Comparison of ENCODE assay signal across 14 cellular contexts in the genomic region with DNA sequence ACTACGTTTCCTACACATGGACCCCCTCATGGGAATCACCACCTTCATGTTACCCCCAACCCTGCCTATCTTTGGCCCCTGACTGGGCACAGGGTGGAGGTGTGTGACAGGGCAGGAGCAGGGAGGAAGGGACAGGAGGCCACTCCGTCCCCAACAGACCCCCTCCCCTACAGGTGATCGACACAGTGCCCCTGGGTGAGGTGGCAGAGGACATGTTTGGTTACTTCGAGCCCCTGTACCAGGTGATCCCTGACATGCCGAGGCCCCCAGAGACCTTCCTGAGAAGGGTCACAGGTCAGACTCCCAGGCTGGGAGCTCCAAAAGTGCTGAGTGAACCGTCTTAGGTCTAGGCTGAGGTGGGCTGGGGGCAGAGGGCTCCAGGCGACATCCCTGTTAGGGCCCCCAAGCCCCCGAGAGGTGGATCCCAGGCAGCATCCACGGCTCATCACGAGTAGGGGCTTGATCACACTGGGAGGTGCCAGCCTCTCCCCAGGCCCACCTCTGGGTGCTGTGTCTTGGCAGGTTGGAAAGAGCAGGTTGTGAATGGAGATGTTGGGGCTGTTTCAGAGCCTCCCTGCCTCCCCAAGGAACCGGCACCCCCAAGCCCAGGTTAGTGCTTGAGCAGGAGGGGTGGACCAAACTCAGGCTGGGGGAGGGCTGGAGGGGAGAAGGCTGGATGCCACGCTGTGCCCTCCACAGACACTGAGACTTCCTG. TPM values are rescaled to one million over a fixed set of nuclear protein-coding genes. Genes with fewer than 3 reads are reported as not detected.
DNase-seq lines count a peak whose midpoint lies in the region; ATAC-seq, FAIRE-seq and TF ChIP-seq lines count a peak whose summit lies in the region.
"Had no signal": no experiment of that assay in that cellular context is flagged by ENCODE, and none has a peak within 500 bp of the region (broad histone marks: within the 10 kb centered on the region; RNA-seq: fewer than 3 reads in every experiment).

No MANE protein-coding gene starts in this region.

- POLR2A ChIA-PET in HEK293 (lab: Yijun Ruan, JAX) (interaction anchor here (3.1 to 7.8 kb wide), 2 partner anchors 12 to 24 kb away, joined by 21 to 192 read pairs; a partner anchor contains a TSS), GM12878 (lab: Charles Lee) (interaction anchor here (0.6 to 1.5 kb wide), 3 partner anchors 8 to 20 kb away, joined by 3 to 5 read pairs (median 3); no protein-coding TSS in a partner anchor)
- POLR2A ChIA-PET in naive thymus-derived CD8-positive, alpha-beta T cell (lab: Charles Lee) = interaction anchor here (2.2 to 7.2 kb wide), 3 partner anchors 11 to 60 kb away, joined by 13 to 195 read pairs (median 25); a partner anchor contains a TSS

- peak overlapping the region in 3 of 10 donors; percentile 28 to 40 (median 32) for H3K27ac Mint-ChIP-seq in naive thymus-derived CD8-positive, alpha-beta T cell

- DNase-seq in GM12878 (ENCODE audit: low read depth, low spot score) (no peak), DMS153 (lab: John Stamatoyannopoulos, UW) (no peak)
- peak in 1 of 10 donors; percentile 27 for DNase-seq in naive thymus-derived CD8-positive, alpha-beta T cell
- DNase-seq: activated gamma-delta T cell, kidney glomerular epithelial cell, NCI-H1048, NCI-H345 had no signal

- intact Hi-C loops in GM12878 (cut with micrococcal nuclease; ENCODE audit: unreplicated experiment) = no loop called here

- H3K4me1 Mint-ChIP-seq in naive thymus-derived CD8-positive, alpha-beta T cell = peaks cover 8 to 36% (median 26%) of the 10 kb centered on the region in 4 donors

- peak overlapping the region in 7 of 11 experiments; percentile 67 to 79 (median 71); a peak in 13 of 22 replicates for H3K27ac ChIP-seq in BLaER1 treated with 17β-estradiol and CSF1 and Interleukin-3, amounts not matched to agents 10 nM and 100 nM
- H3K27ac ChIP-seq in HEK293 (ENCODE audit: extremely low read depth, low read depth, low read length) (no peak overlapping the region), GM12878 (ENCODE audit: control insufficient read depth, insufficient read depth) (no peak overlapping the region)
- H3K27ac ChIP-seq: pancreas had no signal

- H4K20me1 ChIP-seq in BLaER1 treated with 17β-estradiol and CSF1 and Interleukin-3, amounts not matched to agents 10 nM and 100 nM = peaks cover 0 to 4% (median 0%) of the 10 kb centered on the region in 11 experiments; a peak in 3 of 22 replicates
- H4K20me1 ChIP-seq in GM12878 (ENCODE audit: control insufficient read depth, insufficient read depth) = no peaks in the 10 kb centered on the region

- peaks cover 13 to 45% (median 36%) of the 10 kb centered on the region in 10 experiments for H3K4me1 ChIP-seq in BLaER1 treated with 17β-estradiol and CSF1 and Interleukin-3, amounts not matched to agents 10 nM and 100 nM
- peaks cover 7% of the 10 kb centered on the region; the same call in 1 of the 2 replicates for H3K4me1 ChIP-seq in HEK293 (ENCODE audit: control insufficient read depth, insufficient read depth, low read length)
- peaks cover 8% of the 10 kb centered on the region for H3K4me1 ChIP-seq in GM12878 (ENCODE audit: control insufficient read depth, insufficient read depth, low read length)

- no peaks in the 10 kb centered on the region for H3K27me3 ChIP-seq in BLaER1 treated with 17β-estradiol and CSF1 and Interleukin-3, amounts not matched to agents 10 nM and 100 nM
- H3K27me3 ChIP-seq in GM12878 (replicated peaks in 1 of 2; ENCODE audit: control insufficient read depth in 2 of 2, insufficient read depth in 2 of 2, low read length in 1 of 2) = no peaks in the 10 kb centered on the region
- H3K27me3 ChIP-seq: pancreas had no signal

- TF ChIP-seq EP300 in GM12878 (IDR thresholded peaks at IDR 0.05; ENCODE audit: borderline replicate concordance in 1 of 2, control insufficient read depth in 1 of 2, low read depth in 2 of 2, low read length in 2 of 2) = no peak

- H2AFZ ChIP-seq in GM12878 (ENCODE audit: control insufficient read depth, low read depth, low read length) = no peak overlapping the region

- peak overlapping the region in 4 of 10 experiments; percentile 64 to 73 (median 69); a peak in 4 of 20 replicates for H3K4me3 ChIP-seq in BLaER1 treated with 17β-estradiol and CSF1 and Interleukin-3, amounts not matched to agents 10 nM and 100 nM
- H3K4me3 ChIP-seq in HEK293 (ENCODE audit: low read depth, low read length) (no peak overlapping the region), GM12878 (0 out of 2 replicates have a peak overlapping the region, but pooled peaks have one; percentile 27)

- RAD21 ChIA-PET in GM12878 (lab: Charles Lee; ENCODE audit: unreplicated experiment) = interaction anchor here (1.5 to 3.2 kb wide), 3 partner anchors 13 to 89 kb away, joined by 8 to 121 read pairs (median 108); a partner anchor contains a TSS

- CTCF ChIA-PET in HEK293 (lab: Yijun Ruan, JAX) (interaction anchor here (0.6 to 10.1 kb wide), 7 partner anchors 12 to 134 kb away, joined by 3 to 301 read pairs (median 36); a partner anchor contains a TSS), GM12878 (lab: Yijun Ruan, JAX) (interaction anchor here (2.1 to 8.1 kb wide), 5 partner anchors 12 to 98 kb away, joined by 8 to 291 read pairs (median 58); a partner anchor contains a TSS)

- ATAC-seq in GM12878 = no peak
- no peak for ATAC-seq in naive thymus-derived CD8-positive, alpha-beta T cell
- ATAC-seq in HG03196 (IDR thresholded peaks at IDR 0.05; ENCODE audit: unreplicated experiment) = no peak
- no peak for ATAC-seq in GM21381 (IDR thresholded peaks at IDR 0.05; ENCODE audit: unreplicated experiment)
- ATAC-seq: pancreas had no signal

- H3K36me3 ChIP-seq in BLaER1 treated with 17β-estradiol and CSF1 and Interleukin-3, amounts not matched to agents 10 nM and 100 nM = peaks cover 0 to 5% (median 0%) of the 10 kb centered on the region in 11 experiments; a peak in 2 of 22 replicates
- peaks cover 0 to 22% of the 10 kb centered on the region in 2 experiments; a peak in 1 of 3 replicates for H3K36me3 ChIP-seq in HEK293 (ENCODE audit: control insufficient read depth in 2 of 2, insufficient read depth in 1 of 2, low read length in 2 of 2)
- no peaks in the 10 kb centered on the region for H3K36me3 ChIP-seq in GM12878 (ENCODE audit: control insufficient read depth in 2 of 2, insufficient read depth in 2 of 2, low read length in 1 of 2)
- H3K36me3 ChIP-seq: pancreas had no signal

- peak overlapping the region; percentile 79 to 99 (median 98) for H3K4me2 ChIP-seq in BLaER1 treated with 17β-estradiol and CSF1 and Interleukin-3, amounts not matched to agents 10 nM and 100 nM
- H3K4me2 ChIP-seq in GM12878 (ENCODE audit: control insufficient read depth, insufficient read depth) = peak overlapping the region; percentile 99

- no peak for FAIRE-seq in GM12878 (lab: Jason Lieb, UNC)
- FAIRE-seq: frontal cortex, pancreas had no signal

- no peaks in the 10 kb centered on the region for H3K27me3 Mint-ChIP-seq in naive thymus-derived CD8-positive, alpha-beta T cell
- H3K27me3 Mint-ChIP-seq: stimulated activated naive CD8-positive, alpha-beta T cell treated with anti-CD3 and anti-CD28 coated beads, Interleukin-15, Interleukin-2, amounts not matched to agents 100 ng/mL and 50 ng/mL, for 24 hours had no signal

- 67% methylated on average over 12 of the region's 12 CpGs for WGBS in GM12878 (ENCODE audit: insufficient coverage, insufficient replicate concordance, low lambda C conversion rate, missing lambda C conversion rate)

- TF ChIP-seq RAD21 in GM12878 (IDR thresholded peaks at IDR 0.05; ENCODE audit: insufficient read depth, low read depth, low read length) = no peak

- TF ChIP-seq CTCF in HEK293 (tag by site-specific recombination; IDR thresholded peaks at IDR 0.05) (no peak), GM12878 (IDR thresholded peaks at IDR 0.05 in 2 of 3, conservative IDR thresholded peaks at IDR 0.05 in 1 of 3; ENCODE audit: control insufficient read depth in 2 of 3, extremely low read depth in 1 of 3, insufficient read depth in 1 of 3, low read depth in 3 of 3, low read length in 3 of 3) (no peak)

- H3K9me3 ChIP-seq in BLaER1 treated with 17β-estradiol and CSF1 and Interleukin-3, amounts not matched to agents 10 nM and 100 nM (replicated peaks in 1 of 11) = no peaks in the 10 kb centered on the region
- H3K9me3 ChIP-seq in HEK293 (ENCODE audit: control insufficient read depth, insufficient read depth, low read depth, low read length) (no peaks in the 10 kb centered on the region), GM12878 (replicated peaks; ENCODE audit: control insufficient read depth, insufficient read depth, low read length) (no peaks in the 10 kb centered on the region)
- H3K9me3 ChIP-seq: pancreas had no signal

- BruUV-seq in GM12878 (replicated peaks; lab: Mats Ljungman, UMichigan) = no TSS peak

- no peaks in the 10 kb centered on the region for H3K9me3 Mint-ChIP-seq in naive thymus-derived CD8-positive, alpha-beta T cell
- H3K9me3 Mint-ChIP-seq: stimulated activated naive CD8-positive, alpha-beta T cell treated with anti-CD3 and anti-CD28 coated beads, Interleukin-15, Interleukin-2, amounts not matched to agents 100 ng/mL and 50 ng/mL, for 24 hours had no signal

- SMC1A ChIA-PET in GM12878 (lab: Charles Lee; ENCODE audit: uncharacterized antibody, unreplicated experiment) = interaction anchor here (2.1 to 3.4 kb wide), 3 partner anchors 13 to 82 kb away, joined by 13 to 81 read pairs (median 72); a partner anchor contains a TSS

- no peak for TF ChIP-seq POLR2A in GM12878 (IDR thresholded peaks at IDR 0.05; ENCODE audit: low read depth, low read length)

- in situ Hi-C loops in GM12878 (cut with MboI) = loop anchor here (5.0 kb wide), 1 partner anchor 60 kb away; no protein-coding TSS in a partner anchor

- peak overlapping the region in 8 of 10 donors; percentile 86 to 93 (median 90) for H3K4me3 Mint-ChIP-seq in naive thymus-derived CD8-positive, alpha-beta T cell

- peak overlapping the region; percentile 66 to 81 (median 75); a peak in 21 of 22 replicates for H3K9ac ChIP-seq in BLaER1 treated with 17β-estradiol and CSF1 and Interleukin-3, amounts not matched to agents 10 nM and 100 nM
- H3K9ac ChIP-seq in GM12878 (ENCODE audit: control insufficient read depth, insufficient read depth, low read length) = 0 out of 2 replicates have a peak overlapping the region, but pooled peaks have one; percentile 85

- H3K36me3 Mint-ChIP-seq in naive thymus-derived CD8-positive, alpha-beta T cell = peaks cover 0 to 8% (median 0%) of the 10 kb centered on the region in 3 donors

- peaks cover 4% of the 10 kb centered on the region for H3K79me2 ChIP-seq in GM12878 (ENCODE audit: control insufficient read depth, insufficient read depth, low read length)

RNA-seq across cellular contexts. Expression of a gene that starts 1.5 kb away (rescaled TPM):
- 14.7 and 14.8 TPM in 2 replicates for total RNA-seq in GM12878 (2013; cell fraction: nucleolus; rRNA removed)
- 8.1 and 10.2 TPM in 2 replicates for total RNA-seq in GM12878 (2014; rRNA removed)
- 5.4 and 5.7 TPM in 2 replicates for total RNA-seq in GM12878 (2014; rRNA removed; fragmentation: Illumina TruSeq; extraction: Trizol)
- 10.0 and 10.1 TPM in 2 replicates for total RNA-seq in GM12878 (2021)
- 2.2 TPM for polyA plus RNA-seq in GM12878 (2011; ENCODE audit: low read depth)
- 4.4 and 6.5 TPM in 2 replicates for polyA plus RNA-seq in GM12878 (2011; rRNA removed)
- polyA plus RNA-seq in GM12878 (2011; cell fraction: cytosol; rRNA removed) = 6.3 and 10.3 TPM in 2 replicates
- 28.8 and 29.4 TPM in 2 replicates for polyA plus RNA-seq in GM12878 (2011; cell fraction: nucleus; rRNA removed)
- polyA plus RNA-seq in GM12878 (2012) = 10.5 and 11.0 TPM in 2 replicates
- 4.5 and 5.7 TPM in 2 replicates for polyA plus RNA-seq in GM12878 (2014; fragmentation: Illumina TruSeq; extraction: Trizol)
- under 1 TPM; 0.20 to 0.27 TPM for polyA plus RNA-seq in GM12878 (2014; fragmentation: Nextera tagmentation; extraction: Ambion mirVana)
- polyA plus RNA-seq in GM12878 (2014; rRNA removed) = 13.8 and 17.6 TPM in 2 replicates
- 1 to 10 TPM; 7.2 to 9.9 TPM for polyA plus RNA-seq in GM12878 (2016; fragmentation: Nextera tagmentation; extraction: Ambion mirVana)
- 2.6 and 6.4 TPM in 2 replicates for polyA minus RNA-seq in GM12878 (2011; rRNA and poly(A)+ RNA removed)
- 2.5 and 4.0 TPM in 2 replicates for polyA minus RNA-seq in GM12878 (2011; cell fraction: cytosol; rRNA and poly(A)+ RNA removed)
- 11.6 and 15.2 TPM in 2 replicates for polyA minus RNA-seq in GM12878 (2011; cell fraction: nucleus; rRNA and poly(A)+ RNA removed)
- total RNA-seq in naive thymus-derived CD8-positive, alpha-beta T cell = 10 to 100 TPM; 39.4 to 48.5 TPM
- 10 to 100 TPM; 10.5 to 17.4 (median 11.7) TPM for polyA plus RNA-seq in naive thymus-derived CD8-positive, alpha-beta T cell

RNA-seq across cellular contexts. Expression of a gene that starts 4.7 kb away (rescaled TPM):
- total RNA-seq in GM12878 (2013; cell fraction: nucleolus; rRNA removed) = 0.12 and 1.5 TPM in 2 replicates
- total RNA-seq in GM12878 (2014; rRNA removed) (0.45 and 0.76 TPM in 2 replicates), GM12878 (2014; rRNA removed; fragmentation: Illumina TruSeq; extraction: Trizol) (0.28 and 0.36 TPM in 2 replicates), GM12878 (2021) (1.6 and 2.4 TPM in 2 replicates)
- polyA plus RNA-seq in GM12878 (2011; ENCODE audit: low read depth) = not detected
- polyA plus RNA-seq in GM12878 (2011; rRNA removed) (0.52 and 1.2 TPM in 2 replicates), GM12878 (2014; fragmentation: Illumina TruSeq; extraction: Trizol) (0.03 and 1.6 TPM in 2 replicates), GM12878 (2014; fragmentation: Nextera tagmentation; extraction: Ambion mirVana) (under 1 TPM; 0.02 to 0.04 TPM), GM12878 (2014; rRNA removed) (1.2 and 1.6 TPM in 2 replicates), GM12878 (2016; fragmentation: Nextera tagmentation; extraction: Ambion mirVana) (under 1 TPM; 0.13 to 0.43 TPM)
- 0.99 and 1.9 TPM in 2 replicates for polyA plus RNA-seq in GM12878 (2011; cell fraction: cytosol; rRNA removed)
- polyA plus RNA-seq in GM12878 (2011; cell fraction: nucleus; rRNA removed) = 1.6 and 2.0 TPM in 2 replicates
- 0.41 and 0.88 TPM in 2 replicates for polyA plus RNA-seq in GM12878 (2012)
- polyA minus RNA-seq in GM12878 (2011; rRNA and poly(A)+ RNA removed) = 1.5 and 4.4 TPM in 2 replicates
- 2.7 and 3.5 TPM in 2 replicates for polyA minus RNA-seq in GM12878 (2011; cell fraction: cytosol; rRNA and poly(A)+ RNA removed)
- 0.60 and 1.1 TPM in 2 replicates for polyA minus RNA-seq in GM12878 (2011; cell fraction: nucleus; rRNA and poly(A)+ RNA removed)
- total RNA-seq in naive thymus-derived CD8-positive, alpha-beta T cell = 1 to 10 TPM; 1.6 to 4.0 TPM
- polyA plus RNA-seq in naive thymus-derived CD8-positive, alpha-beta T cell = under 1 TPM; 0.35 to 0.65 (median 0.56) TPM

RNA-seq across cellular contexts. Expression of a gene that starts 11.3 kb away (rescaled TPM):
- total RNA-seq in GM12878 (2013; cell fraction: nucleolus; rRNA removed) = 5.6 and 6.3 TPM in 2 replicates
- total RNA-seq in GM12878 (2014; rRNA removed) = 12.2 and 13.4 TPM in 2 replicates
- 4.4 and 4.7 TPM in 2 replicates for total RNA-seq in GM12878 (2014; rRNA removed; fragmentation: Illumina TruSeq; extraction: Trizol)
- total RNA-seq in GM12878 (2021) = 23.9 and 24.1 TPM in 2 replicates
- polyA plus RNA-seq in GM12878 (2011; ENCODE audit: low read depth) = 13.4 TPM
- polyA plus RNA-seq in GM12878 (2011; rRNA removed) = 7.3 and 8.8 TPM in 2 replicates
- 7.9 and 9.4 TPM in 2 replicates for polyA plus RNA-seq in GM12878 (2011; cell fraction: cytosol; rRNA removed)
- 9.7 and 14.2 TPM in 2 replicates for polyA plus RNA-seq in GM12878 (2011; cell fraction: nucleus; rRNA removed)
- 18.6 and 27.4 TPM in 2 replicates for polyA plus RNA-seq in GM12878 (2012)
- polyA plus RNA-seq in GM12878 (2014; fragmentation: Illumina TruSeq; extraction: Trizol) = 9.9 and 16.0 TPM in 2 replicates
- polyA plus RNA-seq in GM12878 (2014; fragmentation: Nextera tagmentation; extraction: Ambion mirVana) = 1 to 10 TPM; 1.9 to 2.1 TPM
- polyA plus RNA-seq in GM12878 (2014; rRNA removed) = 17.2 and 19.4 TPM in 2 replicates
- 1 to 10 TPM; 8.3 to 9.3 TPM for polyA plus RNA-seq in GM12878 (2016; fragmentation: Nextera tagmentation; extraction: Ambion mirVana)
- polyA minus RNA-seq in GM12878 (2011; rRNA and poly(A)+ RNA removed) = 2.5 and 4.7 TPM in 2 replicates
- 4.3 and 5.0 TPM in 2 replicates for polyA minus RNA-seq in GM12878 (2011; cell fraction: cytosol; rRNA and poly(A)+ RNA removed)
- polyA minus RNA-seq in GM12878 (2011; cell fraction: nucleus; rRNA and poly(A)+ RNA removed) = 5.4 and 10.4 TPM in 2 replicates
- 10 to 100 TPM; 34.3 to 35.1 TPM for total RNA-seq in naive thymus-derived CD8-positive, alpha-beta T cell
- 1 to 10 TPM; 4.9 to 6.8 (median 5.4) TPM for polyA plus RNA-seq in naive thymus-derived CD8-positive, alpha-beta T cell

RNA-seq across cellular contexts. Expression of a gene that starts 24.7 kb away (rescaled TPM):
- total RNA-seq in GM12878 (2013; cell fraction: nucleolus; rRNA removed) = 3.0 TPM in 2 replicates
- 8.3 and 8.7 TPM in 2 replicates for total RNA-seq in GM12878 (2014; rRNA removed)
- total RNA-seq in GM12878 (2014; rRNA removed; fragmentation: Illumina TruSeq; extraction: Trizol) = 4.8 and 5.1 TPM in 2 replicates
- 7.6 and 9.7 TPM in 2 replicates for total RNA-seq in GM12878 (2021)
- polyA plus RNA-seq in GM12878 (2011; ENCODE audit: low read depth) = 3.6 TPM
- 4.3 and 5.8 TPM in 2 replicates for polyA plus RNA-seq in GM12878 (2011; rRNA removed)
- 9.7 and 12.0 TPM in 2 replicates for polyA plus RNA-seq in GM12878 (2011; cell fraction: cytosol; rRNA removed)
- 6.9 and 8.7 TPM in 2 replicates for polyA plus RNA-seq in GM12878 (2011; cell fraction: nucleus; rRNA removed)
- polyA plus RNA-seq in GM12878 (2012) = 8.8 and 9.2 TPM in 2 replicates
- polyA plus RNA-seq in GM12878 (2014; fragmentation: Illumina TruSeq; extraction: Trizol) = 0.87 and 4.9 TPM in 2 replicates
- under 1 TPM; 0.10 to 0.22 TPM for polyA plus RNA-seq in GM12878 (2014; fragmentation: Nextera tagmentation; extraction: Ambion mirVana)
- 7.1 and 12.5 TPM in 2 replicates for polyA plus RNA-seq in GM12878 (2014; rRNA removed)
- 10 to 100 TPM in 1 of 2 experiments, 1 to 10 TPM in 1; 9.7 to 10.3 TPM for polyA plus RNA-seq in GM12878 (2016; fragmentation: Nextera tagmentation; extraction: Ambion mirVana)
- polyA minus RNA-seq in GM12878 (2011; rRNA and poly(A)+ RNA removed) = 4.2 and 9.8 TPM in 2 replicates
- polyA minus RNA-seq in GM12878 (2011; cell fraction: cytosol; rRNA and poly(A)+ RNA removed) = 3.3 and 3.4 TPM in 2 replicates
- polyA minus RNA-seq in GM12878 (2011; cell fraction: nucleus; rRNA and poly(A)+ RNA removed) = 1.6 and 3.1 TPM in 2 replicates
- total RNA-seq in naive thymus-derived CD8-positive, alpha-beta T cell = 1 to 10 TPM; 3.4 to 4.4 TPM
- 1 to 10 TPM; 2.6 to 3.6 (median 3.3) TPM for polyA plus RNA-seq in naive thymus-derived CD8-positive, alpha-beta T cell

Comparison
In these comparisons a context has a peak if more than half of its experiments do, and no peak if none do; other contexts are left out.
1. H3K27ac ChIP-seq: peak in BLaER1 treated with 17β-estradiol and CSF1 and Interleukin-3, amounts not matched to agents 10 nM and 100 nM (7 of 11); none in HEK293 (single experiment) and GM12878 (single experiment).